1 cellular context compared by ENCODE assay signal in genomic region chr12:76078748-76079147, GRCh38.
TF ChIP-seq lines count a peak whose summit lies in the region.

No MANE protein-coding gene starts in this region.

TF ChIP-seq in GM23338, 12 proteins besides CTCF, POLR2A, EP300 and RAD21 (continued from another document):
- TF ChIP-seq, protein P1, sequence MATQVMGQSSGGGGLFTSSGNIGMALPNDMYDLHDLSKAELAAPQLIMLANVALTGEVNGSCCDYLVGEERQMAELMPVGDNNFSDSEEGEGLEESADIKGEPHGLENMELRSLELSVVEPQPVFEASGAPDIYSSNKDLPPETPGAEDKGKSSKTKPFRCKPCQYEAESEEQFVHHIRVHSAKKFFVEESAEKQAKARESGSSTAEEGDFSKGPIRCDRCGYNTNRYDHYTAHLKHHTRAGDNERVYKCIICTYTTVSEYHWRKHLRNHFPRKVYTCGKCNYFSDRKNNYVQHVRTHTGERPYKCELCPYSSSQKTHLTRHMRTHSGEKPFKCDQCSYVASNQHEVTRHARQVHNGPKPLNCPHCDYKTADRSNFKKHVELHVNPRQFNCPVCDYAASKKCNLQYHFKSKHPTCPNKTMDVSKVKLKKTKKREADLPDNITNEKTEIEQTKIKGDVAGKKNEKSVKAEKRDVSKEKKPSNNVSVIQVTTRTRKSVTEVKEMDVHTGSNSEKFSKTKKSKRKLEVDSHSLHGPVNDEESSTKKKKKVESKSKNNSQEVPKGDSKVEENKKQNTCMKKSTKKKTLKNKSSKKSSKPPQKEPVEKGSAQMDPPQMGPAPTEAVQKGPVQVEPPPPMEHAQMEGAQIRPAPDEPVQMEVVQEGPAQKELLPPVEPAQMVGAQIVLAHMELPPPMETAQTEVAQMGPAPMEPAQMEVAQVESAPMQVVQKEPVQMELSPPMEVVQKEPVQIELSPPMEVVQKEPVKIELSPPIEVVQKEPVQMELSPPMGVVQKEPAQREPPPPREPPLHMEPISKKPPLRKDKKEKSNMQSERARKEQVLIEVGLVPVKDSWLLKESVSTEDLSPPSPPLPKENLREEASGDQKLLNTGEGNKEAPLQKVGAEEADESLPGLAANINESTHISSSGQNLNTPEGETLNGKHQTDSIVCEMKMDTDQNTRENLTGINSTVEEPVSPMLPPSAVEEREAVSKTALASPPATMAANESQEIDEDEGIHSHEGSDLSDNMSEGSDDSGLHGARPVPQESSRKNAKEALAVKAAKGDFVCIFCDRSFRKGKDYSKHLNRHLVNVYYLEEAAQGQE (IDR thresholded peaks at IDR 0.05; ENCODE audit: unreplicated experiment), result no peak
- TF ChIP-seq, protein P2, sequence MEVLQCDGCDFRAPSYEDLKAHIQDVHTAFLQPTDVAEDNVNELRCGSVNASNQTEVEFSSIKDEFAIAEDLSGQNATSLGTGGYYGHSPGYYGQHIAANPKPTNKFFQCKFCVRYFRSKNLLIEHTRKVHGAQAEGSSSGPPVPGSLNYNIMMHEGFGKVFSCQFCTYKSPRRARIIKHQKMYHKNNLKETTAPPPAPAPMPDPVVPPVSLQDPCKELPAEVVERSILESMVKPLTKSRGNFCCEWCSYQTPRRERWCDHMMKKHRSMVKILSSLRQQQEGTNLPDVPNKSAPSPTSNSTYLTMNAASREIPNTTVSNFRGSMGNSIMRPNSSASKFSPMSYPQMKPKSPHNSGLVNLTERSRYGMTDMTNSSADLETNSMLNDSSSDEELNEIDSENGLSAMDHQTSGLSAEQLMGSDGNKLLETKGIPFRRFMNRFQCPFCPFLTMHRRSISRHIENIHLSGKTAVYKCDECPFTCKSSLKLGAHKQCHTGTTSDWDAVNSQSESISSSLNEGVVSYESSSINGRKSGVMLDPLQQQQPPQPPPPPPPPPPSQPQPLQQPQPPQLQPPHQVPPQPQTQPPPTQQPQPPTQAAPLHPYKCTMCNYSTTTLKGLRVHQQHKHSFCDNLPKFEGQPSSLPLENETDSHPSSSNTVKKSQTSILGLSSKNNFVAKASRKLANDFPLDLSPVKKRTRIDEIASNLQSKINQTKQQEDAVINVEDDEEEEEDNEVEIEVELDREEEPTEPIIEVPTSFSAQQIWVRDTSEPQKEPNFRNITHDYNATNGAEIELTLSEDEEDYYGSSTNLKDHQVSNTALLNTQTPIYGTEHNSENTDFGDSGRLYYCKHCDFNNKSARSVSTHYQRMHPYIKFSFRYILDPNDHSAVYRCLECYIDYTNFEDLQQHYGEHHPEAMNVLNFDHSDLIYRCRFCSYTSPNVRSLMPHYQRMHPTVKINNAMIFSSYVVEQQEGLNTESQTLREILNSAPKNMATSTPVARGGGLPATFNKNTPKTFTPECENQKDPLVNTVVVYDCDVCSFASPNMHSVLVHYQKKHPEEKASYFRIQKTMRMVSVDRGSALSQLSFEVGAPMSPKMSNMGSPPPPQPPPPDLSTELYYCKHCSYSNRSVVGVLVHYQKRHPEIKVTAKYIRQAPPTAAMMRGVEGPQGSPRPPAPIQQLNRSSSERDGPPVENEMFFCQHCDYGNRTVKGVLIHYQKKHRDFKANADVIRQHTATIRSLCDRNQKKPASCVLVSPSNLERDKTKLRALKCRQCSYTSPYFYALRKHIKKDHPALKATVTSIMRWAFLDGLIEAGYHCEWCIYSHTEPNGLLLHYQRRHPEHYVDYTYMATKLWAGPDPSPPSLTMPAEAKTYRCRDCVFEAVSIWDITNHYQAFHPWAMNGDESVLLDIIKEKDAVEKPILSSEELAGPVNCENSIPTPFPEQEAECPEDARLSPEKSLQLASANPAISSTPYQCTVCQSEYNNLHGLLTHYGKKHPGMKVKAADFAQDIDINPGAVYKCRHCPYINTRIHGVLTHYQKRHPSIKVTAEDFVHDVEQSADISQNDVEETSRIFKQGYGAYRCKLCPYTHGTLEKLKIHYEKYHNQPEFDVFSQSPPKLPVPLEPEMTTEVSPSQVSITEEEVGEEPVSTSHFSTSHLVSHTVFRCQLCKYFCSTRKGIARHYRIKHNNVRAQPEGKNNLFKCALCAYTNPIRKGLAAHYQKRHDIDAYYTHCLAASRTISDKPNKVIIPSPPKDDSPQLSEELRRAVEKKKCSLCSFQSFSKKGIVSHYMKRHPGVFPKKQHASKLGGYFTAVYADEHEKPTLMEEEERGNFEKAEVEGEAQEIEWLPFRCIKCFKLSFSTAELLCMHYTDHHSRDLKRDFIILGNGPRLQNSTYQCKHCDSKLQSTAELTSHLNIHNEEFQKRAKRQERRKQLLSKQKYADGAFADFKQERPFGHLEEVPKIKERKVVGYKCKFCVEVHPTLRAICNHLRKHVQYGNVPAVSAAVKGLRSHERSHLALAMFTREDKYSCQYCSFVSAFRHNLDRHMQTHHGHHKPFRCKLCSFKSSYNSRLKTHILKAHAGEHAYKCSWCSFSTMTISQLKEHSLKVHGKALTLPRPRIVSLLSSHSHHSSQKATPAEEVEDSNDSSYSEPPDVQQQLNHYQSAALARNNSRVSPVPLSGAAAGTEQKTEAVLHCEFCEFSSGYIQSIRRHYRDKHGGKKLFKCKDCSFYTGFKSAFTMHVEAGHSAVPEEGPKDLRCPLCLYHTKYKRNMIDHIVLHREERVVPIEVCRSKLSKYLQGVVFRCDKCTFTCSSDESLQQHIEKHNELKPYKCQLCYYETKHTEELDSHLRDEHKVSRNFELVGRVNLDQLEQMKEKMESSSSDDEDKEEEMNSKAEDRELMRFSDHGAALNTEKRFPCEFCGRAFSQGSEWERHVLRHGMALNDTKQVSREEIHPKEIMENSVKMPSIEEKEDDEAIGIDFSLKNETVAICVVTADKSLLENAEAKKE (CRISPR knock-in tag; IDR thresholded peaks at IDR 0.05), result no peak
- no peak for TF ChIP-seq STAT1 (IDR thresholded peaks at IDR 0.05; ENCODE audit: unreplicated experiment)
